In genomic region chr4:2042947-2043395, GRCh38 we compare ENCODE assay signal across 9 cellular contexts. TPM values are rescaled to one million over a fixed set of nuclear protein-coding genes. Genes with fewer than 3 reads are reported as not detected.
A peak's percentile ranks its signal among the peaks of the same experiment; 100 is the strongest.
DNase-seq lines count a peak whose midpoint lies in the region; ATAC-seq and TF ChIP-seq lines count a peak whose summit lies in the region.
"Had no signal": no experiment of that assay in that cellular context is flagged by ENCODE, and none has a peak within 500 bp of the region (broad histone marks: within the 10 kb centered on the region; RNA-seq: fewer than 3 reads in every experiment).

No MANE protein-coding gene starts in this region.

- DNase-seq in CD4-positive, CD25-positive, alpha-beta regulatory T cell = no peak
- DNase-seq in choroid plexus epithelial cell (ENCODE audit: low read depth) (no peak), neural crest cell (ENCODE audit: low read depth, low spot score) (no peak), uterus (no peak), erythroblast (lab: John Stamatoyannopoulos, UW) (no peak), NCI-H345 treated with DMSO at 0.1 percent for 48 hours (lab: John Stamatoyannopoulos, UW; ENCODE audit: unreplicated experiment) (no peak), HK-2 (ENCODE audit: unreplicated experiment) (no peak)

- intact Hi-C loops in uterus (cut with DNase I; ENCODE audit: low total_unique reads) = no loop called here

- H3K4me3 ChIP-seq in CD4-positive, CD25-positive, alpha-beta regulatory T cell (ENCODE audit: low read depth, low read length) = no peak overlapping the region
- H3K4me3 ChIP-seq in choroid plexus epithelial cell (ENCODE audit: low read depth, low read length) (peak overlapping the region; percentile 77), uterus (no peak overlapping the region)

- peak overlapping the region; percentile 71 to 83 (median 78) for H3K4me3 Mint-ChIP-seq in CD4-positive, CD25-positive, alpha-beta regulatory T cell
- H3K4me3 Mint-ChIP-seq in IgD-negative memory B cell = peak overlapping the region; percentile 57 to 89 (median 75)
- peak overlapping the region; percentile 87 for H3K4me3 Mint-ChIP-seq in neural crest cell

- H3K9me3 ChIP-seq in CD4-positive, CD25-positive, alpha-beta regulatory T cell (ENCODE audit: control insufficient read depth in 2 of 2, low read length in 2 of 2) = no peaks in the 10 kb centered on the region
- H3K9me3 ChIP-seq in uterus = no peaks in the 10 kb centered on the region

- H3K27me3 Mint-ChIP-seq in CD4-positive, CD25-positive, alpha-beta regulatory T cell = peaks cover 46% of the 10 kb centered on the region
- H3K27me3 Mint-ChIP-seq in IgD-negative memory B cell (peaks cover 19% of the 10 kb centered on the region), neural crest cell (ENCODE audit: low read depth) (peaks cover 27% of the 10 kb centered on the region)

- no peaks in the 10 kb centered on the region for H3K36me3 ChIP-seq in CD4-positive, CD25-positive, alpha-beta regulatory T cell (ENCODE audit: control insufficient read depth, insufficient read depth, low read length)
- H3K36me3 ChIP-seq in uterus = no peaks in the 10 kb centered on the region
- H3K36me3 ChIP-seq: gastroesophageal sphincter had no signal

- no peak overlapping the region for H3K27ac Mint-ChIP-seq in CD4-positive, CD25-positive, alpha-beta regulatory T cell
- no peak overlapping the region for H3K27ac Mint-ChIP-seq in IgD-negative memory B cell
- H3K27ac Mint-ChIP-seq in neural crest cell (ENCODE audit: unreplicated experiment) = no peak overlapping the region

- H3K27me3 ChIP-seq in CD4-positive, CD25-positive, alpha-beta regulatory T cell (ENCODE audit: control insufficient read depth, insufficient read depth, low read length) = peaks cover 3% of the 10 kb centered on the region
- peaks cover 6 to 15% of the 10 kb centered on the region in 2 donors for H3K27me3 ChIP-seq in uterus

- TF ChIP-seq CTCF in choroid plexus epithelial cell (conservative IDR thresholded peaks at IDR 0.05; ENCODE audit: low read depth, low read length) (no peak), neural crest cell (conservative IDR thresholded peaks at IDR 0.05) (no peak), uterus (IDR thresholded peaks at IDR 0.05) (no peak)

- peaks cover 0 to 7% (median 3%) of the 10 kb centered on the region in 4 donors for H3K4me1 Mint-ChIP-seq in CD4-positive, CD25-positive, alpha-beta regulatory T cell
- H3K4me1 Mint-ChIP-seq in IgD-negative memory B cell (peaks cover 0 to 2% (median 0%) of the 10 kb centered on the region in 3 donors), neural crest cell (no peaks in the 10 kb centered on the region)

- TF ChIP-seq POLR2A in uterus (IDR thresholded peaks at IDR 0.05) (no peak), erythroblast (IDR thresholded peaks at IDR 0.05; ENCODE audit: low read length) (no peak)

- H3K36me3 Mint-ChIP-seq in CD4-positive, CD25-positive, alpha-beta regulatory T cell = no peaks in the 10 kb centered on the region
- no peaks in the 10 kb centered on the region for H3K36me3 Mint-ChIP-seq in IgD-negative memory B cell
- H3K36me3 Mint-ChIP-seq in neural crest cell (ENCODE audit: low read depth) = no peaks in the 10 kb centered on the region

- peaks cover 22% of the 10 kb centered on the region for H3K4me1 ChIP-seq in CD4-positive, CD25-positive, alpha-beta regulatory T cell (ENCODE audit: control insufficient read depth, insufficient read depth, low read length, poor library complexity, severe bottlenecking)
- H3K4me1 ChIP-seq in uterus = peaks cover 0 to 23% of the 10 kb centered on the region in 2 donors

- no peak overlapping the region for H3K27ac ChIP-seq in CD4-positive, CD25-positive, alpha-beta regulatory T cell (ENCODE audit: insufficient read depth, low read length, poor library complexity, severe bottlenecking)
- H3K27ac ChIP-seq in uterus = no peak overlapping the region
- H3K27ac ChIP-seq: gastroesophageal sphincter had no signal

- peaks cover 0 to 4% (median 0%) of the 10 kb centered on the region in 7 donors for H3K9me3 Mint-ChIP-seq in CD4-positive, CD25-positive, alpha-beta regulatory T cell
- H3K9me3 Mint-ChIP-seq in IgD-negative memory B cell (no peaks in the 10 kb centered on the region), neural crest cell (no peaks in the 10 kb centered on the region)

- no peak for ATAC-seq in CD4-positive, CD25-positive, alpha-beta regulatory T cell (ENCODE audit: low read depth in 2 of 2)

RNA-seq across cellular contexts. Expression of gene NAT8L, which starts 16.2 kb away (rescaled TPM):
- total RNA-seq in CD4-positive, CD25-positive, alpha-beta regulatory T cell = 0.15 TPM
- under 1 TPM in 1 of 4 donors, not detected in 3; 0.02 TPM for polyA plus RNA-seq in CD4-positive, CD25-positive, alpha-beta regulatory T cell
- polyA plus RNA-seq in IgD-negative memory B cell = not detected
- total RNA-seq in neural crest cell (18.8 and 19.5 TPM in 2 replicates), uterus (1 to 10 TPM in 1 of 4 donors, under 1 TPM in 1, not detected in 2; 0.27 to 1.2 TPM)

RNA-seq across cellular contexts. Expression of gene NELFA, which starts 34.2 kb away (rescaled TPM):
- total RNA-seq in CD4-positive, CD25-positive, alpha-beta regulatory T cell = 50.7 TPM
- polyA plus RNA-seq in CD4-positive, CD25-positive, alpha-beta regulatory T cell = 10 to 100 TPM; 20.2 to 30.5 (median 26.9) TPM
- 44.7 TPM for polyA plus RNA-seq in IgD-negative memory B cell
- 54.3 and 55.2 TPM in 2 replicates for total RNA-seq in neural crest cell
- 10 to 100 TPM in 3 of 4 donors, 1 to 10 TPM in 1; 2.4 to 38.8 (median 18.8) TPM for total RNA-seq in uterus
